ENCODE assay signal across 8 cellular contexts in genomic region chr19:7904074-7905020, GRCh38. TPM values are rescaled to one million over a fixed set of nuclear protein-coding genes. Genes with fewer than 3 reads are reported as not detected.
A peak's percentile ranks its signal among the peaks of the same experiment; 100 is the strongest.
DNase-seq lines count a peak whose midpoint lies in the region; TF ChIP-seq lines count a peak whose summit lies in the region.

No MANE protein-coding gene starts in this region.

- H3K27me3 ChIP-seq in HAP-1 (ENCODE audit: low read depth) (no peaks in the 10 kb centered on the region), ascending aorta (no peaks in the 10 kb centered on the region)

- H3K4me3 ChIP-seq in HAP-1 (peak overlapping the region; percentile 83), ascending aorta (peak overlapping the region; percentile 75 to 97), iPS-18c (ENCODE audit: insufficient read depth, low read depth, low read length) (peak overlapping the region; percentile 82)

- peak; percentile 49 for DNase-seq in NCI-H2171 (lab: John Stamatoyannopoulos, UW)
- no peak for DNase-seq in NCI-H2171 treated with DMSO at 0.1 percent for 48 hours (lab: John Stamatoyannopoulos, UW)
- DNase-seq in HAP-1 (ENCODE audit: low spot score in 2 of 2) = peak in 1 of 2 experiments; percentile 51
- peak; percentile 36 for DNase-seq in NCI-H774 (lab: John Stamatoyannopoulos, UW)
- no peak for DNase-seq in ascending aorta (ENCODE audit: low spot score in 2 of 2)
- DNase-seq in stimulated activated CD8-positive, alpha-beta memory T cell treated with anti-CD3 and anti-CD28 coated beads, Interleukin-15, amount 100 ng/mL, for 48 hours (ENCODE audit: low read depth in 2 of 2) = peak; percentile 37
- DNase-seq in HT-29 (ENCODE audit: low spot score) = no peak

- H3K27ac ChIP-seq in ascending aorta = peak overlapping the region; percentile 77 to 81

- peaks cover 5% of the 10 kb centered on the region; the same call in 1 of the 2 replicates for H3K36me3 ChIP-seq in HAP-1 (replicated peaks)
- H3K36me3 ChIP-seq in ascending aorta = peaks cover 11 to 18% of the 10 kb centered on the region in 2 donors

- H3K4me1 ChIP-seq in HAP-1 (peaks cover 15% of the 10 kb centered on the region), ascending aorta (peaks cover 5 to 22% of the 10 kb centered on the region in 2 donors)

- in situ Hi-C loops in HAP-1 (cut with MboI; ENCODE audit: low sequenced_read_pairs) = no loop called here

- TF ChIP-seq CTCF in ascending aorta (IDR thresholded peaks at IDR 0.05) = no peak

- intact Hi-C loops in ascending aorta (cut with DNase I) = no loop called here

- H3K9me3 ChIP-seq in HAP-1 (no peaks in the 10 kb centered on the region), ascending aorta (no peaks in the 10 kb centered on the region), iPS-18c (ENCODE audit: control insufficient read depth, insufficient read depth, low read length) (no peaks in the 10 kb centered on the region)

RNA-seq across cellular contexts. Expression of gene MAP2K7, which starts 0.7 kb away (rescaled TPM):
- total RNA-seq in ascending aorta = 37.3 TPM
- 28.8 and 30.8 TPM in 2 replicates for total RNA-seq in HT-29 (2014; rRNA removed; shearing (Covaris generic))

RNA-seq across cellular contexts. Expression of gene TGFBR3L, which starts 10.3 kb away (rescaled TPM):
- 7.1 TPM for total RNA-seq in ascending aorta
- total RNA-seq in HT-29 (2014; rRNA removed; shearing (Covaris generic)) = not detected in 2 replicates

RNA-seq across cellular contexts. Expression of gene SNAPC2, which starts 15.8 kb away (rescaled TPM):
- 30.5 TPM for total RNA-seq in ascending aorta
- total RNA-seq in HT-29 (2014; rRNA removed; shearing (Covaris generic)) = 17.1 and 18.0 TPM in 2 replicates

RNA-seq across cellular contexts. Expression of gene LRRC8E, which starts 16.0 kb away (rescaled TPM):
- not detected for total RNA-seq in ascending aorta
- total RNA-seq in HT-29 (2014; rRNA removed; shearing (Covaris generic)) = 16.6 and 19.8 TPM in 2 replicates

RNA-seq across cellular contexts. Expression of gene CTXN1, which starts 21.6 kb away (rescaled TPM):
- not detected for total RNA-seq in ascending aorta
- total RNA-seq in HT-29 (2014; rRNA removed; shearing (Covaris generic)) = 8.6 and 11.8 TPM in 2 replicates

Comparison
In these comparisons a context has a peak if more than half of its experiments do, and no peak if none do; other contexts are left out.
1. DNase-seq: peak in NCI-H2171 (single experiment), NCI-H774 (single experiment) and stimulated activated CD8-positive, alpha-beta memory T cell treated with anti-CD3 and anti-CD28 coated beads, Interleukin-15, amount 100 ng/mL, for 48 hours (2 of 2); none in NCI-H2171 treated with DMSO at 0.1 percent for 48 hours (single experiment), ascending aorta (0 of 2) and HT-29 (single experiment).
2. Peak in every context shown above with its lines, with median percentiles within 50 percentile points of each other: H3K4me3 ChIP-seq.